Comparison of ENCODE assay signal across 14 cellular contexts in genomic region chr6:132867055-132867454, GRCh38.
"Had no signal": no experiment of that assay in that cellular context is flagged by ENCODE, and none has a peak within 500 bp of the region (broad histone marks: within the 10 kb centered on the region; RNA-seq: fewer than 3 reads in every experiment).

No MANE protein-coding gene starts in this region.

- H3K27ac ChIP-seq: brain microvascular endothelial cell, right lobe of liver, tibial artery had no signal

- H3K9me3 ChIP-seq: right lobe of liver, tibial artery had no signal

- H3K36me3 ChIP-seq: brain microvascular endothelial cell, right lobe of liver, tibial artery had no signal

- FAIRE-seq: urothelium cell line had no signal

- DNase-seq: activated B cell treated with CpG ODN at 0.5 μM for 24 hours; activated CD4-positive, alpha-beta T cell treated with anti-CD3 and anti-CD28 coated beads, Interleukin-2, amount 10 ng/mL, durations not matched to agents 24 days and 14 days; activated gamma-delta T cell treated with Interleukin-2 at 50 U/mL for 16 hours; brain microvascular endothelial cell; cerebellar nuclear complex; dermis blood vessel endothelial cell; effector memory CD8-positive, alpha-beta T cell; left ventricle myocardium superior; occipital lobe; right lobe of liver; stimulated activated CD4-positive, alpha-beta T cell treated with anti-CD3 and anti-CD28 coated beads, Interleukin-1b, Interleukin-23, amount 100 ng/mL, for 48 hours; T-helper 2 cell; tibial artery had no signal

- ATAC-seq: effector memory CD8-positive, alpha-beta T cell; left ventricle myocardium superior; right lobe of liver had no signal

- H3K4me1 ChIP-seq: right lobe of liver, tibial artery had no signal

- H3K27me3 ChIP-seq: brain microvascular endothelial cell, right lobe of liver, tibial artery had no signal

- H3K4me3 ChIP-seq: right lobe of liver, tibial artery had no signal
